In the genomic region with DNA sequence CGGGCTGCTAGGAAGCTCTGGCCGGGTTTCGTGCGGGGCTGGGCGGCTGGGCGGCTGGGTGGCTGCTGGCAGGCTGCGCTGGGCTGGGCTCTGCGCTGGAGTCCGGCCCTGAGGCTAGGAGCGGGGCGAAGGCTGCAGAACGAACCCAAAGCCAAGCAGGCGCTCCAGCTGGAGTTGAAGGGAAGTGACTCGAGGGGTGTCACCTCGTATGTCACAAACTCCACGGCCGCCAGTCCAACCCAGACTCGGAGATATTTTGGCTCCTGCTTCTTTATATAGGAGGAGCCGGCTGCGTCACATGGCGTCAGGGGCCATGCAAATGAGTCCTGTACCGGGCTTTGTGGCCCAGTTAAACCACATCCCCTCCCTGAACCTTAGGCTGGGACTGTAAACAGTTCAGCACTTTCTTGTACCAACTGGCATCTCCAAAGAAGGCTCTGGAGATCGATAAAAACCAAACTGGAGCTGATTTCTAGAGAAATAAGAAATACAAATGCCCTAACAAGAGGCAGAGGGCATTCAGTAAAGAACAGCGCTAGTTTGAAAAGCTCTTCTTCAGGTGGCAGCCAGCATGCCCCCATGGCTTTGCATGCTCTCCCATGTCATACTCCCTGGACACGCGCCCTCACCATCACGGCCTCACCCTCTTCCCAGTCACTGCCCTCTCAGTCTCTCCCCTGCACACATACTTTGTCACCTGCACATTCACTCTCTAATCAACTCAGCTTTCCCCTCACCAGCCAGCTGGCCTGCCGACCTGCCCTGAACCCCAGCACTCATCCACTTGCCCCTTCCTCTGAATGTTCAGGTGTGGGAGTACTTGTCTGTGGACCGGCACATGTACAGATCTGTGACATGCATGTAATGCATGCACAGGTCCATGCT, we compare ENCODE assay signal across 7 cellular contexts. TPM values are rescaled to one million over a fixed set of nuclear protein-coding genes. Genes with fewer than 3 reads are reported as not detected.
A peak's percentile ranks its signal among the peaks of the same experiment; 100 is the strongest.
DNase-seq lines count a peak whose midpoint lies in the region; ATAC-seq, FAIRE-seq and TF ChIP-seq lines count a peak whose summit lies in the region.

No MANE protein-coding gene starts in this region.

- intact Hi-C loops in HepG2 (cut with micrococcal nuclease; ENCODE audit: unreplicated experiment), result loop anchor here (5.0 kb wide), 1 partner anchor 45 kb away; no protein-coding TSS in a partner anchor

- BruUV-seq in HepG2 (replicated peaks; lab: Mats Ljungman, UMichigan), result no TSS peak

- TF ChIP-seq CTCF in coronary artery (IDR thresholded peaks at IDR 0.05) (no peak), HepG2 (CRISPR knock-in tag; IDR thresholded peaks at IDR 0.05) (no peak)

- peaks cover 37% of the 10 kb centered on the region for H3K4me1 Mint-ChIP-seq in activated CD4-positive, alpha-beta T cell treated with anti-CD3 and anti-CD28 coated beads, Interleukin-2, amount 10 ng/mL, durations not matched to agents 7 days and 5 days

- no peak for FAIRE-seq in HepG2 (lab: Jason Lieb, UNC)

- H3K9me3 ChIP-seq in HepG2 (ENCODE audit: low read length), result no peaks in the 10 kb centered on the region

- ATAC-seq in GM18505 (IDR thresholded peaks at IDR 0.05; ENCODE audit: unreplicated experiment), result peak; percentile 71
- ATAC-seq in HG02588 (IDR thresholded peaks at IDR 0.05; ENCODE audit: unreplicated experiment), result peak; percentile 75
- peak; percentile 59 for ATAC-seq in HepG2

- H3K27me3 Mint-ChIP-seq in activated CD4-positive, alpha-beta T cell treated with anti-CD3 and anti-CD28 coated beads, Interleukin-2, amount 10 ng/mL, durations not matched to agents 7 days and 5 days, result no peaks in the 10 kb centered on the region

- no peaks in the 10 kb centered on the region for H4K20me1 ChIP-seq in HepG2 (ENCODE audit: insufficient read depth, low read length)

- H3K27ac ChIP-seq in coronary artery (peak overlapping the region; percentile 94 to 97), HepG2 (ENCODE audit: extremely low read length, insufficient read depth, low read length) (no peak overlapping the region)

- TF ChIP-seq RAD21 in HepG2 (CRISPR knock-in tag; IDR thresholded peaks at IDR 0.05), result no peak

- peak; percentile 61 for DNase-seq in NCI-H1694 (lab: John Stamatoyannopoulos, UW)
- DNase-seq in activated CD4-positive, alpha-beta T cell treated with anti-CD3 and anti-CD28 coated beads, Interleukin-2, amount 10 ng/mL, durations not matched to agents 7 days and 5 days, result peak; percentile 90
- peak; percentile 96 for DNase-seq in coronary artery (ENCODE audit: low spot score)
- no peak for DNase-seq in HepG2 (ENCODE audit: low spot score)
- peak; percentile 70 for DNase-seq in stimulated activated CD4-positive, alpha-beta T cell treated with anti-CD3 and anti-CD28 coated beads, Interleukin-4, amount 100 ng/mL, for 1 hour

- H3K36me3 Mint-ChIP-seq in activated CD4-positive, alpha-beta T cell treated with anti-CD3 and anti-CD28 coated beads, Interleukin-2, amount 10 ng/mL, durations not matched to agents 7 days and 5 days (ENCODE audit: low read depth), result peaks cover 31% of the 10 kb centered on the region

- 83% methylated on average over 6 of the region's 29 CpGs for WGBS in HepG2 (ENCODE audit: low lambda C conversion rate)

- H3K4me2 ChIP-seq in HepG2 (ENCODE audit: low read depth, low read length), result peak overlapping the region; percentile 76

- POLR2A ChIA-PET in activated CD4-positive, alpha-beta T cell treated with anti-CD3 and anti-CD28 coated beads, Interleukin-2, amount 10 ng/mL, durations not matched to agents 7 days and 5 days (lab: Charles Lee), result interaction anchor here (1.0 to 2.3 kb wide), 2 partner anchors 41 to 44 kb away, joined by 3 to 7 read pairs; no protein-coding TSS in a partner anchor
- POLR2A ChIA-PET in HepG2 (lab: Yijun Ruan, JAX), result interaction anchor here (0.8 kb wide), 1 partner anchor 374 kb away, joined by 3 read pairs; a partner anchor contains a TSS

- peaks cover 0 to 12% of the 10 kb centered on the region in 2 experiments; a peak in 1 of 5 replicates for H3K27me3 ChIP-seq in HepG2 (ENCODE audit: control insufficient read depth in 1 of 2, insufficient read depth in 2 of 2, low read length in 2 of 2)

- no peaks in the 10 kb centered on the region for H3K9me3 Mint-ChIP-seq in activated CD4-positive, alpha-beta T cell treated with anti-CD3 and anti-CD28 coated beads, Interleukin-2, amount 10 ng/mL, durations not matched to agents 7 days and 5 days

- peaks cover 14% of the 10 kb centered on the region for H3K4me1 ChIP-seq in HepG2 (ENCODE audit: insufficient read depth, low read length)

- H3K79me2 ChIP-seq in HepG2 (ENCODE audit: insufficient read depth, low read length), result no peaks in the 10 kb centered on the region

- TF ChIP-seq POLR2A in GM18505 (IDR thresholded peaks at IDR 0.05; ENCODE audit: borderline replicate concordance, extremely low read depth, insufficient read depth, insufficient read length) (peak; percentile 99), HepG2 (IDR thresholded peaks at IDR 0.05; ENCODE audit: insufficient read depth in 1 of 2, low read depth in 2 of 2, low read length in 2 of 2) (peak in 1 of 2 experiments; percentile 44; a peak in 1 of 4 replicates)

- in situ Hi-C loops in HepG2 (cut with HindIII; ENCODE audit: extremely low pct_ligation_motif_present, low pct_unique_long_range_greater_than_20kb), result no loop called here

- CTCF ChIA-PET in activated CD4-positive, alpha-beta T cell treated with anti-CD3 and anti-CD28 coated beads, Interleukin-2, amount 10 ng/mL, durations not matched to agents 7 days and 5 days (lab: Charles Lee), result interaction anchor here (0.9 to 8.0 kb wide), 11 partner anchors 12 to 62 kb away, joined by 3 to 92 read pairs (median 13); no protein-coding TSS in a partner anchor
- CTCF ChIA-PET in HepG2 (lab: Yijun Ruan, JAX; ENCODE audit: low intra/inter-chr PET ratio, low total read pairs), result no interaction called here

- no peak for TF ChIP-seq EP300 in HepG2 (IDR thresholded peaks at IDR 0.05; ENCODE audit: low read depth in 2 of 2, low read length in 2 of 2)
- no peak for TF ChIP-seq EP300 in HepG2 (CRISPR knock-in tag; IDR thresholded peaks at IDR 0.05; ENCODE audit: borderline replicate concordance)

- H3K4me3 ChIP-seq in coronary artery (peak overlapping the region; percentile 82), HepG2 (replicated peaks in 1 of 3; ENCODE audit: insufficient read depth in 1 of 3, low read depth in 2 of 3, low read length in 3 of 3) (peak overlapping the region; percentile 45 to 62 (median 47); a peak in 4 of 6 replicates)

- peak overlapping the region; percentile 95 for H3K27ac Mint-ChIP-seq in activated CD4-positive, alpha-beta T cell treated with anti-CD3 and anti-CD28 coated beads, Interleukin-2, amount 10 ng/mL, durations not matched to agents 7 days and 5 days

- peak overlapping the region; percentile 87 for H3K4me3 Mint-ChIP-seq in activated CD4-positive, alpha-beta T cell treated with anti-CD3 and anti-CD28 coated beads, Interleukin-2, amount 10 ng/mL, durations not matched to agents 7 days and 5 days

- no peaks in the 10 kb centered on the region for H3K36me3 ChIP-seq in HepG2 (replicated peaks in 1 of 2; ENCODE audit: control insufficient read depth in 1 of 2, insufficient read depth in 2 of 2, low read length in 2 of 2)

- no peak overlapping the region for H2AFZ ChIP-seq in HepG2 (ENCODE audit: low read length)

- H3K9ac ChIP-seq in HepG2 (ENCODE audit: insufficient read depth, low read depth, low read length), result no peak overlapping the region

TF ChIP-seq in HepG2, 621 proteins besides CTCF, POLR2A, EP300 and RAD21 (continues in another document):
- TF ChIP-seq CHD4 (IDR thresholded peaks at IDR 0.05; ENCODE audit: borderline replicate concordance, low read length), result no peak
- peak; percentile 13; the same call in 1 of the 2 replicates for TF ChIP-seq GABPB1 (CRISPR knock-in tag; IDR thresholded peaks at IDR 0.05)

RNA-seq across cellular contexts. Expression of a gene that starts 58.5 kb away (rescaled TPM):
- total RNA-seq in activated CD4-positive, alpha-beta T cell treated with anti-CD3 and anti-CD28 coated beads, Interleukin-2, amount 10 ng/mL, durations not matched to agents 7 days and 5 days, result 10 to 100 TPM; 36.5 to 41.9 TPM
- 0.42 and 0.82 TPM in 2 replicates for total RNA-seq in HepG2 (2016; rRNA removed; fragmentation: Illumina TruSeq; extraction: Trizol)
- 0.20 and 0.26 TPM in 2 replicates for total RNA-seq in HepG2 (2016; cell fraction: cytosol; rRNA removed; fragmentation: Illumina TruSeq; extraction: Trizol; ENCODE audit: low read depth)
- 0.88 and 1.1 TPM in 2 replicates for total RNA-seq in HepG2 (2016; cell fraction: insoluble cytoplasmic fraction; rRNA removed; fragmentation: Illumina TruSeq; extraction: Trizol)
- total RNA-seq in HepG2 (2016; cell fraction: membrane; rRNA removed; fragmentation: Illumina TruSeq; extraction: Trizol), result 0.87 and 1.00 TPM in 2 replicates
- total RNA-seq in HepG2 (2016; cell fraction: nucleus; rRNA removed; fragmentation: Illumina TruSeq; extraction: Trizol), result 0.96 and 1.3 TPM in 2 replicates
- 1.5 and 1.9 TPM in 2 replicates for polyA plus RNA-seq in HepG2 (2011; rRNA removed)
- polyA plus RNA-seq in HepG2 (2011; cell fraction: cytosol; rRNA removed), result 1.5 and 2.0 TPM in 2 replicates
- 2.1 and 3.0 TPM in 2 replicates for polyA plus RNA-seq in HepG2 (2011; cell fraction: nucleus; rRNA removed)
- polyA plus RNA-seq in HepG2 (2012), result 0.66 and 5.9 TPM in 2 replicates
- polyA plus RNA-seq in HepG2 (2016; cell fraction: cytosol; fragmentation: Illumina TruSeq; extraction: Trizol; ENCODE audit: low read depth), result 0.26 and 0.36 TPM in 2 replicates
- polyA plus RNA-seq in HepG2 (2016; cell fraction: insoluble cytoplasmic fraction; fragmentation: Illumina TruSeq; extraction: Trizol; ENCODE audit: low read depth), result 0.88 and 1.0 TPM in 2 replicates
- 0.31 and 0.46 TPM in 2 replicates for polyA plus RNA-seq in HepG2 (2016; cell fraction: membrane; fragmentation: Illumina TruSeq; extraction: Trizol; ENCODE audit: low read depth)
- 0.88 and 0.94 TPM in 2 replicates for polyA plus RNA-seq in HepG2 (2016; cell fraction: nucleus; fragmentation: Illumina TruSeq; extraction: Trizol; ENCODE audit: insufficient read depth, low read depth)
- polyA minus RNA-seq in HepG2 (2011; rRNA and poly(A)+ RNA removed; ENCODE audit: low replicate concordance), result 0.92 and 43.9 TPM in 2 replicates
- polyA minus RNA-seq in HepG2 (2011; cell fraction: cytosol; rRNA and poly(A)+ RNA removed), result 2.8 and 3.3 TPM in 2 replicates
- polyA minus RNA-seq in HepG2 (2011; cell fraction: nucleus; rRNA and poly(A)+ RNA removed), result 3.6 and 5.1 TPM in 2 replicates

Comparison
In these comparisons a context has a peak if more than half of its experiments do, and no peak if none do; other contexts are left out.
1. RNA of a gene that starts 58.5 kb away (total RNA-seq): 36.5 to 41.9 TPM in activated CD4-positive, alpha-beta T cell treated with anti-CD3 and anti-CD28 coated beads, Interleukin-2, amount 10 ng/mL, durations not matched to agents 7 days and 5 days; 0.20 to 1.3 TPM in HepG2; every median in the first group is over 10 times any median in the second.
2. Peak in every context shown above with its lines, with median percentiles within 50 percentile points of each other: ATAC-seq.